6 cellular contexts compared by ENCODE assay signal in genomic region chrX:70466968-70467367, GRCh38. TPM values are rescaled to one million over a fixed set of nuclear protein-coding genes. Genes with fewer than 3 reads are reported as not detected.
"Had no signal": no experiment of that assay in that cellular context is flagged by ENCODE, and none has a peak within 500 bp of the region (broad histone marks: within the 10 kb centered on the region; RNA-seq: fewer than 3 reads in every experiment).

No MANE protein-coding gene starts in this region.

- H3K4me3 ChIP-seq: GM23338, K562 had no signal

- DNase-seq: H9, IMR-90, KG1 had no signal

RNA-seq across cellular contexts. Expression of gene GDPD2, which starts 43.9 kb away (rescaled TPM):
- total RNA-seq: HT-29, IMR-90, K562 had no signal
